ENCODE assay signal across 11 cellular contexts in genomic region chr12:49332891-49333371, GRCh38. TPM values are rescaled to one million over a fixed set of nuclear protein-coding genes. Genes with fewer than 3 reads are reported as not detected.
DNase-seq lines count a peak whose midpoint lies in the region; ATAC-seq and TF ChIP-seq lines count a peak whose summit lies in the region.
"Had no signal": no experiment of that assay in that cellular context is flagged by ENCODE, and none has a peak within 500 bp of the region (broad histone marks: within the 10 kb centered on the region; RNA-seq: fewer than 3 reads in every experiment).

No MANE protein-coding gene starts in this region.

- peaks cover 60 to 73% (median 61%) of the 10 kb centered on the region in 3 donors for H3K27me3 Mint-ChIP-seq in CD14-positive monocyte (ENCODE audit: low read depth in 3 of 3)
- peaks cover 43% of the 10 kb centered on the region for H3K27me3 Mint-ChIP-seq in IgD-negative memory B cell

- H3K9ac ChIP-seq in parathyroid adenoma, result no peak overlapping the region

- H3K4me3 Mint-ChIP-seq in CD14-positive monocyte, result peak overlapping the region; percentile 63 to 84
- peak overlapping the region; percentile 52 to 86 (median 66) for H3K4me3 Mint-ChIP-seq in IgD-negative memory B cell

- H3K4me3 ChIP-seq in esophagus (ENCODE audit: low read depth in 1 of 2, low read length in 2 of 2), result peak overlapping the region; percentile 17 to 18
- H3K4me3 ChIP-seq in parathyroid adenoma (ENCODE audit: low read depth, low read length), result no peak overlapping the region

- DNase-seq in CD14-positive monocyte (ENCODE audit: low spot score) (no peak), Ammon's horn (ENCODE audit: low spot score) (no peak), kidney glomerular epithelial cell (lab: John Stamatoyannopoulos, UW) (no peak)
- DNase-seq: activated CD4-positive, CD25-positive, alpha-beta regulatory T cell treated with anti-CD3 and anti-CD28 coated beads, Interleukin-2, amount 50 U/mL, for 72 hours; NCI-H2171 had no signal

- intact Hi-C loops in CD14-positive monocyte (cut with micrococcal nuclease), result no loop called here

- no peak for ATAC-seq in GM18909 (IDR thresholded peaks at IDR 0.05; ENCODE audit: poor library complexity, unreplicated experiment)
- ATAC-seq in GM19328 (IDR thresholded peaks at IDR 0.05; ENCODE audit: unreplicated experiment), result no peak

- no peaks in the 10 kb centered on the region for H3K9me3 ChIP-seq in esophagus (ENCODE audit: control insufficient read depth in 2 of 2, insufficient read depth in 1 of 2, low read depth in 1 of 2, low read length in 1 of 2)
- no peaks in the 10 kb centered on the region for H3K9me3 ChIP-seq in parathyroid adenoma (ENCODE audit: control insufficient read depth, low read length)

- H3K36me3 ChIP-seq in esophagus (ENCODE audit: control insufficient read depth in 2 of 2, insufficient read depth in 2 of 2, low read length in 1 of 2) (no peaks in the 10 kb centered on the region), parathyroid adenoma (ENCODE audit: control insufficient read depth, insufficient read depth, low read length) (no peaks in the 10 kb centered on the region)

- H3K36me3 Mint-ChIP-seq in CD14-positive monocyte, result peaks cover 47 to 51% of the 10 kb centered on the region in 2 donors
- H3K36me3 Mint-ChIP-seq in IgD-negative memory B cell, result peaks cover 2% of the 10 kb centered on the region

- H2AFZ ChIP-seq in parathyroid adenoma, result peak overlapping the region; percentile 29

- H3K27ac Mint-ChIP-seq in CD14-positive monocyte (peak overlapping the region in 1 of 7 donors; percentile 12), IgD-negative memory B cell (peak overlapping the region in 2 of 3 donors; percentile 23 to 66)

- TF ChIP-seq CTCF in CD14-positive monocyte (IDR thresholded peaks at IDR 0.05), result no peak
- TF ChIP-seq CTCF in parathyroid adenoma (IDR thresholded peaks at IDR 0.05), result no peak

- H3K9me3 Mint-ChIP-seq in CD14-positive monocyte (peaks cover 0 to 21% (median 11%) of the 10 kb centered on the region in 7 donors), IgD-negative memory B cell (no peaks in the 10 kb centered on the region)

- WGBS in esophagus, 2 donors, result 22 to 40% methylated on average over 30 to 40 of the region's 40 CpGs

- peaks cover 0 to 9% of the 10 kb centered on the region in 2 donors for H3K27me3 ChIP-seq in esophagus (ENCODE audit: control insufficient read depth in 1 of 2, insufficient read depth in 2 of 2, low read length in 2 of 2)
- H3K27me3 ChIP-seq in parathyroid adenoma (ENCODE audit: control insufficient read depth, insufficient read depth, low read length), result no peaks in the 10 kb centered on the region

- peaks cover 33% of the 10 kb centered on the region for H3K4me1 Mint-ChIP-seq in CD14-positive monocyte
- H3K4me1 Mint-ChIP-seq in IgD-negative memory B cell, result peaks cover 2 to 8% (median 6%) of the 10 kb centered on the region in 3 donors

- H3K4me1 ChIP-seq in esophagus (ENCODE audit: control insufficient read depth in 2 of 2, insufficient read depth in 2 of 2, low read length in 1 of 2) (peaks cover 0 to 2% of the 10 kb centered on the region in 2 donors), parathyroid adenoma (peaks cover 7% of the 10 kb centered on the region)

- H3K27ac ChIP-seq in esophagus (ENCODE audit: low read depth in 2 of 2, low read length in 1 of 2) (no peak overlapping the region), parathyroid adenoma (no peak overlapping the region)

- no peak overlapping the region for H3K4me2 ChIP-seq in parathyroid adenoma (ENCODE audit: low read length)

- H3K79me2 ChIP-seq in parathyroid adenoma, result no peaks in the 10 kb centered on the region

RNA-seq across cellular contexts. Expression of gene C1QL4, which starts 4.1 kb away (rescaled TPM):
- polyA plus RNA-seq in CD14-positive monocyte (not detected), IgD-negative memory B cell (not detected), esophagus (not detected)
- polyA plus RNA-seq: endothelial cell of umbilical vein had no signal

RNA-seq across cellular contexts. Expression of gene TROAP, which starts 9.9 kb away (rescaled TPM):
- not detected for polyA plus RNA-seq in CD14-positive monocyte
- not detected for polyA plus RNA-seq in IgD-negative memory B cell
- polyA plus RNA-seq in esophagus, result 10 to 100 TPM; 14.0 to 23.6 TPM

RNA-seq across cellular contexts. Expression of gene DNAJC22, which starts 13.8 kb away (rescaled TPM):
- not detected for polyA plus RNA-seq in CD14-positive monocyte
- not detected for polyA plus RNA-seq in IgD-negative memory B cell
- under 1 TPM; 0.02 TPM for polyA plus RNA-seq in esophagus

RNA-seq across cellular contexts. Expression of gene SPATS2, which starts 34.3 kb away (rescaled TPM):
- polyA plus RNA-seq in CD14-positive monocyte, result 1 to 10 TPM; 1.1 to 1.8 TPM
- polyA plus RNA-seq in IgD-negative memory B cell, result 19.3 TPM
- 1 to 10 TPM; 4.8 to 5.3 TPM for polyA plus RNA-seq in esophagus

RNA-seq across cellular contexts. Expression of gene PRPH, which starts 38.0 kb away (rescaled TPM):
- not detected for polyA plus RNA-seq in CD14-positive monocyte
- not detected for polyA plus RNA-seq in IgD-negative memory B cell
- polyA plus RNA-seq in esophagus, result under 1 TPM; 0.28 to 0.45 TPM
- polyA plus RNA-seq: endothelial cell of umbilical vein had no signal

Comparison
In these comparisons a context has a peak if more than half of its experiments do, and no peak if none do; other contexts are left out.
1. RNA of gene TROAP, which starts 9.9 kb away (polyA plus RNA-seq): 14.0 to 23.6 TPM in esophagus; not detected in CD14-positive monocyte and not detected in IgD-negative memory B cell (single experiment); every median in the first group is over 10 times any median in the second.